Comparison of ENCODE assay signal across 8 cellular contexts in genomic region chr1:205811660-205812059, GRCh38. TPM values are rescaled to one million over a fixed set of nuclear protein-coding genes. Genes with fewer than 3 reads are reported as not detected.
A peak's percentile ranks its signal among the peaks of the same experiment; 100 is the strongest.
DNase-seq lines count a peak whose midpoint lies in the region; ATAC-seq and TF ChIP-seq lines count a peak whose summit lies in the region.

No MANE protein-coding gene starts in this region.

- H2BK12ac ChIP-seq in trophoblast cell (ENCODE audit: low read length) = no peak overlapping the region

- peaks cover 6% of the 10 kb centered on the region for H3K36me3 ChIP-seq in brain microvascular endothelial cell (replicated peaks)
- H3K36me3 ChIP-seq in left lung = peaks cover 0 to 3% of the 10 kb centered on the region in 2 donors
- H3K36me3 ChIP-seq in trophoblast cell (ENCODE audit: control insufficient read depth in 1 of 2, insufficient read depth in 2 of 2, low read length in 2 of 2) = peaks cover 6 to 8% of the 10 kb centered on the region in 2 experiments

- no peak overlapping the region for H4K91ac ChIP-seq in trophoblast cell (ENCODE audit: low read depth, low read length)

- H3K27ac Mint-ChIP-seq in activated T-cell treated with anti-CD3 and anti-CD28 coated beads, Interleukin-2, amount 50 U/mL, for 72 hours = peak overlapping the region; percentile 90
- peak overlapping the region; percentile 64 for H3K27ac Mint-ChIP-seq in type B pancreatic cell

- H3K4me3 ChIP-seq in brain microvascular endothelial cell (ENCODE audit: low read depth, low read length) = no peak overlapping the region
- H3K4me3 ChIP-seq in left lung = peak overlapping the region; percentile 77 to 92
- H3K4me3 ChIP-seq in trophoblast cell (ENCODE audit: low read depth, low read length) = no peak overlapping the region

- H2AFZ ChIP-seq in trophoblast cell (ENCODE audit: insufficient read depth, low read length, poor library complexity) = no peak overlapping the region

- WGBS in trophoblast cell (ENCODE audit: extremely low coverage, insufficient coverage, insufficient read length) = no CpG with 5 or more reads among the region's 5 CpGs

- H3K18ac ChIP-seq in trophoblast cell (ENCODE audit: low read length) = no peak overlapping the region

- no peaks in the 10 kb centered on the region for H3K27me3 Mint-ChIP-seq in activated T-cell treated with anti-CD3 and anti-CD28 coated beads, Interleukin-2, amount 50 U/mL, for 72 hours (ENCODE audit: low read depth)
- no peaks in the 10 kb centered on the region for H3K27me3 Mint-ChIP-seq in type B pancreatic cell

- H3K27ac ChIP-seq in brain microvascular endothelial cell (no peak overlapping the region), left lung (peak overlapping the region in 1 of 2 donors; percentile 84), trophoblast cell (ENCODE audit: low read depth, low read length) (no peak overlapping the region)

- peak overlapping the region; percentile 93 to 97 for H3K4me3 Mint-ChIP-seq in activated T-cell treated with anti-CD3 and anti-CD28 coated beads, Interleukin-2, amount 50 U/mL, for 72 hours
- H3K4me3 Mint-ChIP-seq in type B pancreatic cell = peak overlapping the region; percentile 96

- peaks cover 1 to 5% of the 10 kb centered on the region in 2 donors for H3K36me3 Mint-ChIP-seq in activated T-cell treated with anti-CD3 and anti-CD28 coated beads, Interleukin-2, amount 50 U/mL, for 72 hours (ENCODE audit: insufficient read depth in 2 of 2)
- H3K36me3 Mint-ChIP-seq in type B pancreatic cell = peaks cover 17% of the 10 kb centered on the region

- no peak overlapping the region for H2BK5ac ChIP-seq in trophoblast cell (ENCODE audit: low read depth, low read length, poor library complexity)

- in situ Hi-C loops in brain microvascular endothelial cell (cut with HindIII; ENCODE audit: low pct_ligation_motif_present, low sequenced_read_pairs) = no loop called here

- no peak overlapping the region for H3K14ac ChIP-seq in trophoblast cell (ENCODE audit: low read length)

- intact Hi-C loops in left lung (cut with DNase I) = no loop called here

- peaks cover 62% of the 10 kb centered on the region for H3K4me1 Mint-ChIP-seq in activated T-cell treated with anti-CD3 and anti-CD28 coated beads, Interleukin-2, amount 50 U/mL, for 72 hours (ENCODE audit: low read depth)
- peaks cover 44% of the 10 kb centered on the region for H3K4me1 Mint-ChIP-seq in type B pancreatic cell (ENCODE audit: unreplicated experiment)

- TF ChIP-seq CTCF in brain microvascular endothelial cell (IDR thresholded peaks at IDR 0.05; ENCODE audit: low read depth, low read length, missing control alignments) = no peak
- no peak for TF ChIP-seq CTCF in left lung (IDR thresholded peaks at IDR 0.05)
- TF ChIP-seq CTCF in type B pancreatic cell (conservative IDR thresholded peaks at IDR 0.05) = no peak

- H4K12ac ChIP-seq in trophoblast cell (ENCODE audit: low read depth, low read length) = no peak overlapping the region

- H3K79me1 ChIP-seq in trophoblast cell (ENCODE audit: low read length) = peaks cover 7% of the 10 kb centered on the region

- H3K27me3 ChIP-seq in brain microvascular endothelial cell (replicated peaks) (no peaks in the 10 kb centered on the region), left lung (peaks cover 0 to 27% of the 10 kb centered on the region in 2 donors), trophoblast cell (ENCODE audit: insufficient read depth, low read length) (no peaks in the 10 kb centered on the region)

- H3K4ac ChIP-seq in trophoblast cell (ENCODE audit: low read depth, low read length) = no peak overlapping the region

- no peak overlapping the region for H3K9ac ChIP-seq in trophoblast cell (ENCODE audit: low read length)

- H2AK5ac ChIP-seq in trophoblast cell (ENCODE audit: low read length) = no peak overlapping the region

- no peak overlapping the region for H3K23ac ChIP-seq in trophoblast cell (ENCODE audit: low read length)

- DNase-seq in activated T-cell treated with anti-CD3 and anti-CD28 coated beads, Interleukin-2, amount 50 U/mL, for 72 hours = no peak
- DNase-seq in activated T-cell treated with anti-CD3 and anti-CD28 coated beads, Interleukin-2, amount 50 U/mL, for 48 hours = no peak
- DNase-seq in brain microvascular endothelial cell (peak; percentile 5), left lung (peak in 1 of 2 donors; percentile 48), type B pancreatic cell (ENCODE audit: extremely low spot score, unreplicated experiment) (no peak), trophoblast cell (no peak)

- H3K79me2 ChIP-seq in trophoblast cell (ENCODE audit: control insufficient read depth, insufficient read depth, low read length, poor library complexity) = peaks cover 5% of the 10 kb centered on the region

- ATAC-seq in activated T-cell treated with anti-CD3 and anti-CD28 coated beads, Interleukin-2, amount 50 U/mL, for 72 hours (replicated peaks in 1 of 2) = no peak
- peak; percentile 43 for ATAC-seq in left lung
- ATAC-seq in HG02610 (IDR thresholded peaks at IDR 0.05; ENCODE audit: unreplicated experiment) = no peak
- ATAC-seq in HG02870 (IDR thresholded peaks at IDR 0.05; ENCODE audit: unreplicated experiment) = no peak

- no peaks in the 10 kb centered on the region for H3K9me3 Mint-ChIP-seq in activated T-cell treated with anti-CD3 and anti-CD28 coated beads, Interleukin-2, amount 50 U/mL, for 72 hours
- H3K9me3 Mint-ChIP-seq in type B pancreatic cell = no peaks in the 10 kb centered on the region

- H2BK120ac ChIP-seq in trophoblast cell (ENCODE audit: insufficient read depth, low read length, poor library complexity) = no peak overlapping the region

- no peak overlapping the region for H4K8ac ChIP-seq in trophoblast cell (ENCODE audit: low read depth, low read length)

- H3K9me3 ChIP-seq in left lung (no peaks in the 10 kb centered on the region), trophoblast cell (ENCODE audit: insufficient read depth, low read depth, low read length) (no peaks in the 10 kb centered on the region)

- no peak overlapping the region for H3K4me2 ChIP-seq in trophoblast cell (ENCODE audit: low read length)

- H3K4me1 ChIP-seq in left lung = peaks cover 22 to 45% of the 10 kb centered on the region in 2 donors
- peaks cover 5% of the 10 kb centered on the region in 2 experiments for H3K4me1 ChIP-seq in trophoblast cell (ENCODE audit: control insufficient read depth in 1 of 2, insufficient read depth in 2 of 2, low read length in 2 of 2)

RNA-seq across cellular contexts. Expression of gene SLC41A1, which starts 1.3 kb away (rescaled TPM):
- 10 to 100 TPM; 23.0 to 23.7 TPM for total RNA-seq in activated T-cell treated with anti-CD3 and anti-CD28 coated beads, Interleukin-2, amount 50 U/mL, for 72 hours
- 10 to 100 TPM; 29.4 to 36.1 TPM for total RNA-seq in left lung
- 11.7 and 25.9 TPM in 2 replicates for total RNA-seq in type B pancreatic cell (ENCODE audit: low replicate concordance)
- polyA plus RNA-seq in trophoblast cell (2013) = 13.0 and 13.7 TPM in 2 replicates

RNA-seq across cellular contexts. Expression of gene RAB29, which starts 36.4 kb away (rescaled TPM):
- total RNA-seq in activated T-cell treated with anti-CD3 and anti-CD28 coated beads, Interleukin-2, amount 50 U/mL, for 72 hours = 10 to 100 TPM; 41.5 to 60.5 TPM
- total RNA-seq in left lung = 10 to 100 TPM; 18.8 to 29.9 TPM
- 13.6 and 22.5 TPM in 2 replicates for total RNA-seq in type B pancreatic cell (ENCODE audit: low replicate concordance)
- polyA plus RNA-seq in trophoblast cell (2013) = 1.4 and 1.6 TPM in 2 replicates

RNA-seq across cellular contexts. Expression of gene PM20D1, which starts 38.3 kb away (rescaled TPM):
- under 1 TPM; 0.44 to 0.96 TPM for total RNA-seq in activated T-cell treated with anti-CD3 and anti-CD28 coated beads, Interleukin-2, amount 50 U/mL, for 72 hours
- total RNA-seq in left lung (under 1 TPM; 0.13 to 0.32 TPM), type B pancreatic cell (ENCODE audit: low replicate concordance) (not detected in 2 replicates)
- polyA plus RNA-seq in trophoblast cell (2013) = not detected in 2 replicates

Comparison
In these comparisons a context has a peak if more than half of its experiments do, and no peak if none do; other contexts are left out.
1. H3K4me3 ChIP-seq: peak in left lung (2 of 2); none in brain microvascular endothelial cell (single experiment) and trophoblast cell (single experiment).